ENCODE assay signal across 13 cellular contexts in the genomic region with DNA sequence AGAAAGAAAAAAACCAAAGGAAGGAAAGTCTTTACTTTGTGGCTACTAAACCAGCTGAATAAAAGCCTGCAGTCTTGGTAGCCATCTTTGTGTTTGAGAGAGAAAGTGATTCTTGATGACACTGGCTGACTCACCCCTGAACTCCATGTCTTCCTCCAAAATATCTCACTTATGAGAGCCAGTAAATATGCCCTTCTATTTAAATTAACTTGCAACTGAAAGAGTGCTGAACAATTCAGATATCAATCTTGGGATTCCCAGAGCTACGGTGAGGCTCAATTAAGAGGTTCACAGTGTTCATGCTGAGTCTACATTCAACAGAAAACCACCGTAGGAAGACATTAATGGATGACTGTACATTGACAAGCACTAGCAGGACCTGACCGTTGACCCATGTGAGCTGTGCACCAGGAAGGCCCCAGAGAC. TPM values are rescaled to one million over a fixed set of nuclear protein-coding genes. Genes with fewer than 3 reads are reported as not detected.
DNase-seq lines count a peak whose midpoint lies in the region; ATAC-seq, FAIRE-seq and TF ChIP-seq lines count a peak whose summit lies in the region.
"Had no signal": no experiment of that assay in that cellular context is flagged by ENCODE, and none has a peak within 500 bp of the region (broad histone marks: within the 10 kb centered on the region; RNA-seq: fewer than 3 reads in every experiment).

No MANE protein-coding gene starts in this region.

- no peak overlapping the region for H3K27ac ChIP-seq in foreskin keratinocyte
- H3K27ac ChIP-seq: PC-9, upper lobe of right lung had no signal

- no peak for FAIRE-seq in D721Med (lab: Jason Lieb, UNC)
- FAIRE-seq: A204.1, pancreas had no signal

- DNase-seq in activated CD4-positive, CD25-positive, alpha-beta regulatory T cell treated with anti-CD3 and anti-CD28 coated beads, Interleukin-2, amount 50 U/mL, for 72 hours: no peak
- DNase-seq in foreskin keratinocyte (peak; percentile 47 to 68), GDM1 (lab: John Stamatoyannopoulos, UW) (no peak), D721Med (ENCODE audit: insufficient read length, low spot score) (no peak)
- no peak for DNase-seq in effector CD4-positive, alpha-beta T cell
- DNase-seq: activated CD4-positive, CD25-positive, alpha-beta regulatory T cell; pancreas; PC-9; upper lobe of right lung had no signal

- ATAC-seq in activated CD4-positive, CD25-positive, alpha-beta regulatory T cell treated with anti-CD3 and anti-CD28 coated beads, Interleukin-2, amount 50 U/mL, for 24 hours: peak; percentile 71 to 79
- peak; percentile 54 for ATAC-seq in GM21360 (IDR thresholded peaks at IDR 0.05; ENCODE audit: unreplicated experiment)
- ATAC-seq in HG03342 (IDR thresholded peaks at IDR 0.05; ENCODE audit: unreplicated experiment): peak; percentile 76
- ATAC-seq in foreskin keratinocyte: peak; percentile 88
- ATAC-seq: upper lobe of right lung had no signal

- H3K27me3 ChIP-seq in foreskin keratinocyte: peaks cover 19% of the 10 kb centered on the region
- H3K27me3 ChIP-seq: pancreas, upper lobe of right lung had no signal

- no peak for TF ChIP-seq CTCF in foreskin keratinocyte (conservative IDR thresholded peaks at IDR 0.05)
- no peak for TF ChIP-seq CTCF in D721Med (IDR thresholded peaks at IDR 0.05; ENCODE audit: insufficient read depth, missing control alignments)

- no peaks in the 10 kb centered on the region for H3K4me1 ChIP-seq in foreskin keratinocyte

RNA-seq across cellular contexts. Expression of gene KCTD12, which starts 57.9 kb away (rescaled TPM):
- 24.4 and 45.8 TPM in 2 replicates for total RNA-seq in foreskin keratinocyte
- polyA plus RNA-seq in foreskin keratinocyte: 6.5 and 14.2 TPM in 2 replicates

Comparison
In these comparisons a context has a peak if more than half of its experiments do, and no peak if none do; other contexts are left out.
1. DNase-seq: peak in foreskin keratinocyte (2 of 2); none in activated CD4-positive, CD25-positive, alpha-beta regulatory T cell treated with anti-CD3 and anti-CD28 coated beads, Interleukin-2, amount 50 U/mL, for 72 hours (single experiment), effector CD4-positive, alpha-beta T cell (single experiment), GDM1 (single experiment) and D721Med (single experiment).
2. Peak in every context shown above with its lines, with median percentiles within 50 percentile points of each other: ATAC-seq.